Comparison of ENCODE assay signal across 1 cellular context in the genomic region with DNA sequence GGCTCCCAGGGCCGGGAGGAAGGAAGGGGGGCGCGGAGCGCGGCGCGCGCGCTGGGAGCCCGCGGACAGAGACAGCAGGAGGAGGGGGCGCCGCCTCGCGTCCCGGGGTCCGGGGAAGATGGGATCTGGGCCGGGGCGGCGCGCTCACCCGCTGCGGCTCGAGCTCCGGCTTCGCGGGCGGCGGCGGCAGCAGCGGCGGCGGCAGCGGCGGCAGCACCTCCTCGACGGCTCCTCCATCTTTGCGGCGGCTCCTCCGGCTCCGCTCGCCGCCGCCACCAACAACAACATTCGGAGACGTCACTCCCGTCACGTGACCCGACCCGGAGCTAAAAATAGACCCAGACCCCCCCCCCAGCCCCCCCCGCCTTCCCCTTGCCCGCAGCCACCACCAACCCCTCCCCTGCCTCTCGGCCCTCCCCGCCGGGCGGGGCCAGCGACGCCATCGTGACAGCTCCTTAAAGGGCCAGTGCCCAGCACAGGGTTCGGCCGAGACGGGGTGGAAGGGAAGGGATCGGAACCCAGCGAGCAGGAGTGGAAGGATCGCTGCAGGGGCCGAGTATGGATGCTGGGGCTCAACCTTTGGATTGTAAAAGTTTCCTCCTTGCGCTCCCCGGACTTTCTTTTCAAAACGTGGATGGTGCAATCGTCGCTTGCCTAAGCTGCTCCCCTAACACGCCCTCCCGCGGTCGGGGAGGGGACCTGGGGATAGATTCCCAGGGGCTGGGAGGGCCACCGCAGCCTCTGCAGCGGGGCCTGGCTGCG.
TF ChIP-seq lines count a peak whose summit lies in the region.

Gene HDAC5 (minus strand): TSS at position 286 of the 762 bp plus-strand sequence. CDS start 6,126 bp downstream, outside the sequence.

TF ChIP-seq in HepG2, 621 proteins besides CTCF, POLR2A, EP300 and RAD21 (continued from another document and continues in another):
- TF ChIP-seq ZNF773 (CRISPR knock-in tag; IDR thresholded peaks at IDR 0.05; ENCODE audit: borderline replicate concordance) (no peak), ZNF136 (CRISPR knock-in tag; IDR thresholded peaks at IDR 0.05; ENCODE audit: low read depth) (no peak; the same call in 1 of the 2 replicates), GFI1 (CRISPR knock-in tag; IDR thresholded peaks at IDR 0.05; ENCODE audit: borderline replicate concordance) (0 out of 2 replicates have a peak, but pooled peaks have one; percentile 6), MZF1 (CRISPR knock-in tag; IDR thresholded peaks at IDR 0.05; ENCODE audit: borderline replicate concordance) (no peak), ZC3H4 (CRISPR knock-in tag; IDR thresholded peaks at IDR 0.05; ENCODE audit: borderline replicate concordance) (no peak), MAFK (conservative IDR thresholded peaks at IDR 0.05 in 1 of 2, IDR thresholded peaks at IDR 0.05 in 1 of 2; ENCODE audit: low read length in 2 of 2) (no peak), MEIS2 (CRISPR knock-in tag; IDR thresholded peaks at IDR 0.05) (peak; percentile 61; the same call in 1 of the 2 replicates), ATRX (CRISPR knock-in tag; IDR thresholded peaks at IDR 0.05; ENCODE audit: borderline replicate concordance) (no peak), TBP (CRISPR knock-in tag; IDR thresholded peaks at IDR 0.05) (no peak), SSRP1 (CRISPR knock-in tag; IDR thresholded peaks at IDR 0.05) (no peak), ZNF75D (CRISPR knock-in tag; IDR thresholded peaks at IDR 0.05; ENCODE audit: borderline replicate concordance) (no peak), TAF15 (IDR thresholded peaks at IDR 0.05; ENCODE audit: low read depth, low read length, poor library complexity, severe bottlenecking) (peak; percentile 27), ZNF383 (CRISPR knock-in tag; IDR thresholded peaks at IDR 0.05; ENCODE audit: borderline replicate concordance) (0 out of 2 replicates have a peak, but pooled peaks have one; percentile 40), YY1 (IDR thresholded peaks at IDR 0.05; ENCODE audit: insufficient read depth, insufficient replicate concordance, low read depth, low read length) (peak; percentile 78), ZNF883 (CRISPR knock-in tag; IDR thresholded peaks at IDR 0.05; ENCODE audit: not compliant biosample characterization) (no peak), TARDBP (CRISPR knock-in tag; IDR thresholded peaks at IDR 0.05) (peak; percentile 87), RBFOX2 (IDR thresholded peaks at IDR 0.05; ENCODE audit: low read depth, low read length) (peak; percentile 59), HINFP (CRISPR knock-in tag; IDR thresholded peaks at IDR 0.05; ENCODE audit: low read depth) (peak; percentile 67; the same call in 1 of the 2 replicates), TIGD3 (CRISPR knock-in tag; IDR thresholded peaks at IDR 0.05; ENCODE audit: borderline replicate concordance) (no peak), ZNF572 (CRISPR knock-in tag; IDR thresholded peaks at IDR 0.05) (peak; percentile 95), GMEB1 (CRISPR knock-in tag; IDR thresholded peaks at IDR 0.05; ENCODE audit: borderline replicate concordance) (peak; percentile 60; the same call in 1 of the 2 replicates), ZFX (CRISPR knock-in tag; IDR thresholded peaks at IDR 0.05; ENCODE audit: low read depth) (peak; percentile 89), GZF1 (CRISPR knock-in tag; IDR thresholded peaks at IDR 0.05) (no peak; the same call in 1 of the 2 replicates), THAP11 (CRISPR knock-in tag; IDR thresholded peaks at IDR 0.05) (peak; percentile 72), HOXA7 (CRISPR knock-in tag; IDR thresholded peaks at IDR 0.05) (no peak), KLF13 (CRISPR knock-in tag; IDR thresholded peaks at IDR 0.05) (no peak), ZNF776 (CRISPR knock-in tag; IDR thresholded peaks at IDR 0.05) (peak; percentile 71), ATF4 (CRISPR knock-in tag; IDR thresholded peaks at IDR 0.05) (peak in 1 of 2 experiments; percentile 95; a peak in 2 of 4 replicates), NFE2 (CRISPR knock-in tag; IDR thresholded peaks at IDR 0.05) (no peak), ZNF446 (CRISPR knock-in tag; IDR thresholded peaks at IDR 0.05) (no peak; the same call in 1 of the 2 replicates), CBX1 (IDR thresholded peaks at IDR 0.05; ENCODE audit: low read depth) (no peak), SNAPC5 (CRISPR knock-in tag; IDR thresholded peaks at IDR 0.05; ENCODE audit: borderline replicate concordance) (no peak), ZSCAN25 (CRISPR knock-in tag; IDR thresholded peaks at IDR 0.05) (peak; percentile 93), ZZZ3 (CRISPR knock-in tag; IDR thresholded peaks at IDR 0.05; ENCODE audit: borderline replicate concordance) (no peak; the same call in 1 of the 2 replicates)
- TF ChIP-seq, protein P1, sequence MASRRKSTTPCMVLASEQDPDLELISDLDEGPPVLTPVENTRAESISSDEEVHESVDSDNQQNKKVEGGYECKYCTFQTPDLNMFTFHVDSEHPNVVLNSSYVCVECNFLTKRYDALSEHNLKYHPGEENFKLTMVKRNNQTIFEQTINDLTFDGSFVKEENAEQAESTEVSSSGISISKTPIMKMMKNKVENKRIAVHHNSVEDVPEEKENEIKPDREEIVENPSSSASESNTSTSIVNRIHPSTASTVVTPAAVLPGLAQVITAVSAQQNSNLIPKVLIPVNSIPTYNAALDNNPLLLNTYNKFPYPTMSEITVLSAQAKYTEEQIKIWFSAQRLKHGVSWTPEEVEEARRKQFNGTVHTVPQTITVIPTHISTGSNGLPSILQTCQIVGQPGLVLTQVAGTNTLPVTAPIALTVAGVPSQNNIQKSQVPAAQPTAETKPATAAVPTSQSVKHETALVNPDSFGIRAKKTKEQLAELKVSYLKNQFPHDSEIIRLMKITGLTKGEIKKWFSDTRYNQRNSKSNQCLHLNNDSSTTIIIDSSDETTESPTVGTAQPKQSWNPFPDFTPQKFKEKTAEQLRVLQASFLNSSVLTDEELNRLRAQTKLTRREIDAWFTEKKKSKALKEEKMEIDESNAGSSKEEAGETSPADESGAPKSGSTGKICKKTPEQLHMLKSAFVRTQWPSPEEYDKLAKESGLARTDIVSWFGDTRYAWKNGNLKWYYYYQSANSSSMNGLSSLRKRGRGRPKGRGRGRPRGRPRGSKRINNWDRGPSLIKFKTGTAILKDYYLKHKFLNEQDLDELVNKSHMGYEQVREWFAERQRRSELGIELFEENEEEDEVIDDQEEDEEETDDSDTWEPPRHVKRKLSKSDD (CRISPR knock-in tag; IDR thresholded peaks at IDR 0.05; ENCODE audit: low read depth), result no peak; the same call in 1 of the 2 replicates
- TF ChIP-seq, protein P2, sequence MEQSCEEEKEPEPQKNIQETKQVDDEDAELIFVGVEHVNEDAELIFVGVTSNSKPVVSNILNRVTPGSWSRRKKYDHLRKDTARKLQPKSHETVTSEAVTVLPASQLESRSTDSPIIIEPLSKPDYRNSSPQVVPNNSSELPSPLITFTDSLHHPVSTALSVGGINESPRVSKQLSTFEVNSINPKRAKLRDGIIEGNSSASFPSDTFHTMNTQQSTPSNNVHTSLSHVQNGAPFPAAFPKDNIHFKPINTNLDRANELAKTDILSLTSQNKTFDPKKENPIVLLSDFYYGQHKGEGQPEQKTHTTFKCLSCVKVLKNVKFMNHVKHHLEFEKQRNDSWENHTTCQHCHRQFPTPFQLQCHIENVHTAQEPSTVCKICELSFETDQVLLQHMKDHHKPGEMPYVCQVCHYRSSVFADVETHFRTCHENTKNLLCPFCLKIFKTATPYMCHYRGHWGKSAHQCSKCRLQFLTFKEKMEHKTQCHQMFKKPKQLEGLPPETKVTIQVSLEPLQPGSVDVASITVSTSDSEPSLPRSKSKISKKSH (CRISPR knock-in tag; IDR thresholded peaks at IDR 0.05; ENCODE audit: borderline replicate concordance), result peak; percentile 85
- TF ChIP-seq, protein P3, sequence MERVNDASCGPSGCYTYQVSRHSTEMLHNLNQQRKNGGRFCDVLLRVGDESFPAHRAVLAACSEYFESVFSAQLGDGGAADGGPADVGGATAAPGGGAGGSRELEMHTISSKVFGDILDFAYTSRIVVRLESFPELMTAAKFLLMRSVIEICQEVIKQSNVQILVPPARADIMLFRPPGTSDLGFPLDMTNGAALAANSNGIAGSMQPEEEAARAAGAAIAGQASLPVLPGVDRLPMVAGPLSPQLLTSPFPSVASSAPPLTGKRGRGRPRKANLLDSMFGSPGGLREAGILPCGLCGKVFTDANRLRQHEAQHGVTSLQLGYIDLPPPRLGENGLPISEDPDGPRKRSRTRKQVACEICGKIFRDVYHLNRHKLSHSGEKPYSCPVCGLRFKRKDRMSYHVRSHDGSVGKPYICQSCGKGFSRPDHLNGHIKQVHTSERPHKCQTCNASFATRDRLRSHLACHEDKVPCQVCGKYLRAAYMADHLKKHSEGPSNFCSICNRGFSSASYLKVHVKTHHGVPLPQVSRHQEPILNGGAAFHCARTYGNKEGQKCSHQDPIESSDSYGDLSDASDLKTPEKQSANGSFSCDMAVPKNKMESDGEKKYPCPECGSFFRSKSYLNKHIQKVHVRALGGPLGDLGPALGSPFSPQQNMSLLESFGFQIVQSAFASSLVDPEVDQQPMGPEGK (CRISPR knock-in tag; IDR thresholded peaks at IDR 0.05), result peak; percentile 97
- TF ChIP-seq, protein P4, sequence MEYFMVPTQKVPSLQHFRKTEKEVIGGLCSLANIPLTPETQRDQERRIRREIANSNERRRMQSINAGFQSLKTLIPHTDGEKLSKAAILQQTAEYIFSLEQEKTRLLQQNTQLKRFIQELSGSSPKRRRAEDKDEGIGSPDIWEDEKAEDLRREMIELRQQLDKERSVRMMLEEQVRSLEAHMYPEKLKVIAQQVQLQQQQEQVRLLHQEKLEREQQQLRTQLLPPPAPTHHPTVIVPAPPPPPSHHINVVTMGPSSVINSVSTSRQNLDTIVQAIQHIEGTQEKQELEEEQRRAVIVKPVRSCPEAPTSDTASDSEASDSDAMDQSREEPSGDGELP (IDR thresholded peaks at IDR 0.05; ENCODE audit: borderline replicate concordance, low read depth), result no peak
- TF ChIP-seq, protein P5, sequence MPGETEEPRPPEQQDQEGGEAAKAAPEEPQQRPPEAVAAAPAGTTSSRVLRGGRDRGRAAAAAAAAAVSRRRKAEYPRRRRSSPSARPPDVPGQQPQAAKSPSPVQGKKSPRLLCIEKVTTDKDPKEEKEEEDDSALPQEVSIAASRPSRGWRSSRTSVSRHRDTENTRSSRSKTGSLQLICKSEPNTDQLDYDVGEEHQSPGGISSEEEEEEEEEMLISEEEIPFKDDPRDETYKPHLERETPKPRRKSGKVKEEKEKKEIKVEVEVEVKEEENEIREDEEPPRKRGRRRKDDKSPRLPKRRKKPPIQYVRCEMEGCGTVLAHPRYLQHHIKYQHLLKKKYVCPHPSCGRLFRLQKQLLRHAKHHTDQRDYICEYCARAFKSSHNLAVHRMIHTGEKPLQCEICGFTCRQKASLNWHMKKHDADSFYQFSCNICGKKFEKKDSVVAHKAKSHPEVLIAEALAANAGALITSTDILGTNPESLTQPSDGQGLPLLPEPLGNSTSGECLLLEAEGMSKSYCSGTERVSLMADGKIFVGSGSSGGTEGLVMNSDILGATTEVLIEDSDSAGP (CRISPR knock-in tag; IDR thresholded peaks at IDR 0.05; ENCODE audit: borderline replicate concordance), result peak; percentile 99
